Comparison of ENCODE assay signal across 19 cellular contexts in the genomic region with DNA sequence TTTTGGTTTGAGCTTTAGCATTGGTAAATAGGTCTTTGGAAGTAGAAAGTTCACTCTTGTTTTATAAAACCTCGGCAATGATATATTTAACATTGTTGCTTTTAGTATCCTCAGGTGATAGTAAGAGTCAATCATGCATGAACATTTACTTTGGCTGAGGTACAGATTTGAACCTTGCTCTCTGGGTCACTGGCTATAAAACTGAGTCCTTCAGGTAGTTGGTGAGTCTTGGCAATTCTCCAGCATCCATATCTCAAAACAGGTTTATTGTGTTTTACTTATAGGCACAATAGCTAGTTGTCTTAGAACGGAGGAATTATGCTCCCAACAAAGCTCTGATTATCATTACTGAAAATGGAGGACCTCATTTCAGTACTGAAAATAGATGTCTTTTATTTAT.
DNase-seq lines count a peak whose midpoint lies in the region; ATAC-seq and TF ChIP-seq lines count a peak whose summit lies in the region.
"Had no signal": no experiment of that assay in that cellular context is flagged by ENCODE, and none has a peak within 500 bp of the region (broad histone marks: within the 10 kb centered on the region; RNA-seq: fewer than 3 reads in every experiment).

No MANE protein-coding gene starts in this region.

- H3K27ac ChIP-seq in mammary epithelial cell (ENCODE audit: insufficient read depth, low read depth, low read length) (no peak overlapping the region), breast epithelium (no peak overlapping the region), transverse colon (no peak overlapping the region)
- H3K27ac ChIP-seq: A549; BLaER1 treated with 17β-estradiol and CSF1 and Interleukin-3, amounts not matched to agents 10 nM and 100 nM had no signal

- 62% methylated on average over 2 of the region's 2 CpGs for WGBS in mammary epithelial cell (ENCODE audit: low coverage, missing lambda C conversion rate)
- WGBS in transverse colon (ENCODE audit: low coverage in 1 of 2), 2 donors: 35 to 47% methylated on average over 2 of the region's 2 CpGs

- H3K4me1 ChIP-seq in mammary epithelial cell (ENCODE audit: insufficient read depth, low read length): peaks cover 16% of the 10 kb centered on the region
- no peaks in the 10 kb centered on the region for H3K4me1 ChIP-seq in breast epithelium
- peaks cover 0 to 17% (median 4%) of the 10 kb centered on the region in 4 donors for H3K4me1 ChIP-seq in transverse colon
- H3K4me1 ChIP-seq: A549 had no signal

- TF ChIP-seq CTCF in mammary epithelial cell (conservative IDR thresholded peaks at IDR 0.05 in 1 of 2, IDR thresholded peaks at IDR 0.05 in 1 of 2; ENCODE audit: extremely low read depth in 1 of 2, insufficient read depth in 1 of 2, low read depth in 1 of 2, low read length in 2 of 2) (no peak), breast epithelium (IDR thresholded peaks at IDR 0.05) (no peak), transverse colon (IDR thresholded peaks at IDR 0.05) (no peak)

- no peak overlapping the region for H3K4me2 ChIP-seq in mammary epithelial cell (ENCODE audit: insufficient read depth, low read depth, low read length)
- H3K4me2 ChIP-seq: A549; BLaER1 treated with 17β-estradiol and CSF1 and Interleukin-3, amounts not matched to agents 10 nM and 100 nM had no signal

- no peak for ATAC-seq in HG03039 (IDR thresholded peaks at IDR 0.05; ENCODE audit: unreplicated experiment)
- ATAC-seq: A549, Right ventricle myocardium inferior had no signal

- no TSS peak for BruUV-seq in mammary epithelial cell (replicated peaks; lab: Mats Ljungman, UMichigan)

- in situ Hi-C loops in mammary epithelial cell (cut with MboI; ENCODE audit: low sequenced_read_pairs in 2 of 2) (no loop called here), transverse colon (cut with MboI; ENCODE audit: low pct_ligation_motif_present in 1 of 4, low pct_unique_long_range_greater_than_20kb in 1 of 4, low sequenced_read_pairs in 3 of 4) (no loop called here)

- no peak overlapping the region for H2AFZ ChIP-seq in mammary epithelial cell (ENCODE audit: low read depth, low read length)

- intact Hi-C loops in mammary epithelial cell (cut with micrococcal nuclease): no loop called here
- intact Hi-C loops in breast epithelium (cut with DNase I; ENCODE audit: low total_unique reads): no loop called here
- intact Hi-C loops in transverse colon (cut with DNase I; ENCODE audit: low total_unique reads): no loop called here

- dilution Hi-C loops in mammary epithelial cell (cut with HindIII; ENCODE audit: low sequenced_read_pairs): no loop called here

- H3K36me3 ChIP-seq in mammary epithelial cell (ENCODE audit: insufficient read depth, low read length) (no peaks in the 10 kb centered on the region), breast epithelium (no peaks in the 10 kb centered on the region), transverse colon (no peaks in the 10 kb centered on the region)
- H3K36me3 ChIP-seq: BLaER1 treated with 17β-estradiol and CSF1 and Interleukin-3, amounts not matched to agents 10 nM and 100 nM had no signal

- no peaks in the 10 kb centered on the region for H4K20me1 ChIP-seq in mammary epithelial cell (ENCODE audit: insufficient read depth, low read length)
- H4K20me1 ChIP-seq: BLaER1 treated with 17β-estradiol and CSF1 and Interleukin-3, amounts not matched to agents 10 nM and 100 nM had no signal

- H3K4me3 ChIP-seq in mammary epithelial cell (replicated peaks in 1 of 3; ENCODE audit: insufficient read depth in 1 of 3, low read depth in 2 of 3, low read length in 3 of 3): no peak overlapping the region
- H3K4me3 ChIP-seq in breast epithelium: no peak overlapping the region
- no peak overlapping the region for H3K4me3 ChIP-seq in transverse colon
- H3K4me3 ChIP-seq: A549; BLaER1 treated with 17β-estradiol and CSF1 and Interleukin-3, amounts not matched to agents 10 nM and 100 nM had no signal

- DNase-seq in mammary epithelial cell (peak; percentile 5), breast epithelium (ENCODE audit: low spot score in 2 of 2) (no peak), NCI-H748 (lab: John Stamatoyannopoulos, UW; ENCODE audit: unreplicated experiment) (peak; percentile 87), kidney glomerular epithelial cell (lab: John Stamatoyannopoulos, UW) (peak; percentile 38), transverse colon (peak; percentile 21), Ammon's horn (ENCODE audit: low spot score) (no peak)
- DNase-seq in activated naive CD4-positive, alpha-beta T cell treated with Interleukin-2 at 50 U/mL for 16 hours: no peak
- DNase-seq: GDM1; Kasumi-1; NCI-H1105; NCI-H1694; NCI-H2107; NCI-H2227 treated with DMSO at 0.1 percent for 48 hours; NCI-H510A treated with DMSO at 0.1 percent for 48 hours; NK-92 treated with Interleukin-12 subunit alpha and Interleukin-12 subunit beta, amount 100 ng/mL, for 24 hours had no signal

- no peaks in the 10 kb centered on the region for H3K27me3 ChIP-seq in mammary epithelial cell (ENCODE audit: insufficient read depth, low read length)
- H3K27me3 ChIP-seq in breast epithelium: no peaks in the 10 kb centered on the region
- H3K27me3 ChIP-seq in transverse colon: no peaks in the 10 kb centered on the region
- H3K27me3 ChIP-seq: BLaER1 treated with 17β-estradiol and CSF1 and Interleukin-3, amounts not matched to agents 10 nM and 100 nM had no signal

- no peaks in the 10 kb centered on the region for H3K9me3 ChIP-seq in mammary epithelial cell (replicated peaks; ENCODE audit: insufficient read depth, low read length)
- H3K9me3 ChIP-seq in breast epithelium: no peaks in the 10 kb centered on the region
- no peaks in the 10 kb centered on the region for H3K9me3 ChIP-seq in transverse colon
- H3K9me3 ChIP-seq: A549 had no signal

- no peak for TF ChIP-seq EP300 in transverse colon (IDR thresholded peaks at IDR 0.05; ENCODE audit: low read depth)

- CTCF ChIA-PET in mammary epithelial cell (lab: Charles Lee; ENCODE audit: low non-redundant PET): no interaction called here

- H3K79me2 ChIP-seq in mammary epithelial cell (ENCODE audit: insufficient read depth, low read length): no peaks in the 10 kb centered on the region

- H3K9ac ChIP-seq in mammary epithelial cell (ENCODE audit: insufficient read depth, low read length): no peak overlapping the region
- H3K9ac ChIP-seq: BLaER1 treated with 17β-estradiol and CSF1 and Interleukin-3, amounts not matched to agents 10 nM and 100 nM had no signal

- TF ChIP-seq POLR2A in breast epithelium (IDR thresholded peaks at IDR 0.05) (no peak), transverse colon (IDR thresholded peaks at IDR 0.05) (no peak)

Comparison
In these comparisons a context has a peak if more than half of its experiments do, and no peak if none do; other contexts are left out.
1. DNase-seq: peak in mammary epithelial cell (single experiment), NCI-H748 (single experiment), kidney glomerular epithelial cell (single experiment) and transverse colon (single experiment); none in breast epithelium (0 of 2), Ammon's horn (single experiment) and activated naive CD4-positive, alpha-beta T cell treated with Interleukin-2 at 50 U/mL for 16 hours (single experiment).